In genomic region chr6:11429577-11429976, GRCh38 we compare ENCODE assay signal across 9 cellular contexts.
DNase-seq lines count a peak whose midpoint lies in the region; ATAC-seq and TF ChIP-seq lines count a peak whose summit lies in the region.
"Had no signal": no experiment of that assay in that cellular context is flagged by ENCODE, and none has a peak within 500 bp of the region (broad histone marks: within the 10 kb centered on the region; RNA-seq: fewer than 3 reads in every experiment).

No MANE protein-coding gene starts in this region.

- no TSS peak for BruUV-seq in mammary epithelial cell (replicated peaks; lab: Mats Ljungman, UMichigan)

- peak overlapping the region; percentile 33 to 66 for H3K27ac ChIP-seq in breast epithelium
- H3K27ac ChIP-seq in mammary epithelial cell (ENCODE audit: insufficient read depth, low read depth, low read length), result no peak overlapping the region
- H3K27ac ChIP-seq in esophagus squamous epithelium, result peak overlapping the region in 3 of 4 donors; percentile 54 to 85 (median 68)
- H3K27ac ChIP-seq in upper lobe of right lung, result peak overlapping the region; percentile 78
- no peak overlapping the region for H3K27ac ChIP-seq in substantia nigra (ENCODE audit: low read depth, low read length, poor library complexity, severe bottlenecking)

- ATAC-seq in upper lobe of right lung, result no peak

- 93% methylated on average over 2 of the region's 2 CpGs for WGBS in mammary epithelial cell (ENCODE audit: low coverage, missing lambda C conversion rate)
- 71 to 96% methylated on average over 2 of the region's 2 CpGs for whole genome bisulfite sequencing in esophagus squamous epithelium, 2 donors

- no peaks in the 10 kb centered on the region for H3K36me3 ChIP-seq in breast epithelium
- no peaks in the 10 kb centered on the region for H3K36me3 ChIP-seq in mammary epithelial cell (ENCODE audit: insufficient read depth, low read length)
- H3K36me3 ChIP-seq in esophagus squamous epithelium, result no peaks in the 10 kb centered on the region
- H3K36me3 ChIP-seq in upper lobe of right lung, result no peaks in the 10 kb centered on the region

- H3K79me2 ChIP-seq in mammary epithelial cell (ENCODE audit: insufficient read depth, low read length), result no peaks in the 10 kb centered on the region

- H3K4me1 ChIP-seq in breast epithelium (no peaks in the 10 kb centered on the region), mammary epithelial cell (ENCODE audit: insufficient read depth, low read length) (peaks cover 35% of the 10 kb centered on the region), esophagus squamous epithelium (peaks cover 0 to 58% (median 56%) of the 10 kb centered on the region in 3 donors), upper lobe of right lung (peaks cover 81% of the 10 kb centered on the region)

- H3K27me3 ChIP-seq in breast epithelium, result no peaks in the 10 kb centered on the region
- H3K27me3 ChIP-seq in mammary epithelial cell (ENCODE audit: insufficient read depth, low read length), result no peaks in the 10 kb centered on the region
- H3K27me3 ChIP-seq in esophagus squamous epithelium, result no peaks in the 10 kb centered on the region
- no peaks in the 10 kb centered on the region for H3K27me3 ChIP-seq in upper lobe of right lung

- intact Hi-C loops in breast epithelium (cut with DNase I; ENCODE audit: low total_unique reads), result no loop called here
- intact Hi-C loops in mammary epithelial cell (cut with micrococcal nuclease), result no loop called here
- intact Hi-C loops in esophagus squamous epithelium (cut with DNase I), result no loop called here
- intact Hi-C loops in upper lobe of right lung (cut with DNase I), result no loop called here

- CTCF ChIA-PET in mammary epithelial cell (lab: Charles Lee; ENCODE audit: low non-redundant PET), result no interaction called here

- no peak overlapping the region for H3K4me2 ChIP-seq in mammary epithelial cell (ENCODE audit: insufficient read depth, low read depth, low read length)

- dilution Hi-C loops in mammary epithelial cell (cut with HindIII; ENCODE audit: low sequenced_read_pairs), result loop anchor here (5.0 kb wide), 1 partner anchor 57 kb away; no protein-coding TSS in a partner anchor

- H2AFZ ChIP-seq in mammary epithelial cell (ENCODE audit: low read depth, low read length), result no peak overlapping the region

- H3K9ac ChIP-seq in mammary epithelial cell (ENCODE audit: insufficient read depth, low read length), result no peak overlapping the region

- H4K20me1 ChIP-seq in mammary epithelial cell (ENCODE audit: insufficient read depth, low read length), result no peaks in the 10 kb centered on the region

- no peak for TF ChIP-seq POLR2A in breast epithelium (IDR thresholded peaks at IDR 0.05)
- no peak for TF ChIP-seq POLR2A in esophagus squamous epithelium (IDR thresholded peaks at IDR 0.05)

- peak; percentile 97 for TF ChIP-seq EP300 in Ishikawa (IDR thresholded peaks at IDR 0.05; ENCODE audit: borderline replicate concordance)

- no peak overlapping the region for H3K4me3 ChIP-seq in breast epithelium
- H3K4me3 ChIP-seq in mammary epithelial cell (replicated peaks in 1 of 3; ENCODE audit: insufficient read depth in 1 of 3, low read depth in 2 of 3, low read length in 3 of 3), result no peak overlapping the region
- no peak overlapping the region for H3K4me3 ChIP-seq in esophagus squamous epithelium
- no peak overlapping the region for H3K4me3 ChIP-seq in upper lobe of right lung

- TF ChIP-seq RAD21 in Ishikawa (IDR thresholded peaks at IDR 0.05; ENCODE audit: low read depth), result peak; percentile 36; the same call in 1 of the 2 replicates

- no peaks in the 10 kb centered on the region for H3K9me3 ChIP-seq in breast epithelium
- H3K9me3 ChIP-seq in mammary epithelial cell (replicated peaks; ENCODE audit: insufficient read depth, low read length), result no peaks in the 10 kb centered on the region
- H3K9me3 ChIP-seq in esophagus squamous epithelium, result no peaks in the 10 kb centered on the region
- no peaks in the 10 kb centered on the region for H3K9me3 ChIP-seq in upper lobe of right lung

- in situ Hi-C loops in mammary epithelial cell (cut with MboI; ENCODE audit: low sequenced_read_pairs in 2 of 2), result no loop called here

- TF ChIP-seq CTCF in breast epithelium (IDR thresholded peaks at IDR 0.05), result no peak
- TF ChIP-seq CTCF in mammary epithelial cell (conservative IDR thresholded peaks at IDR 0.05 in 1 of 2, IDR thresholded peaks at IDR 0.05 in 1 of 2; ENCODE audit: extremely low read depth in 1 of 2, insufficient read depth in 1 of 2, low read depth in 1 of 2, low read length in 2 of 2), result no peak
- TF ChIP-seq CTCF in esophagus squamous epithelium (IDR thresholded peaks at IDR 0.05), result no peak
- TF ChIP-seq CTCF in upper lobe of right lung (IDR thresholded peaks at IDR 0.05), result no peak

- DNase-seq in breast epithelium (ENCODE audit: low spot score in 2 of 2) (no peak), mammary epithelial cell (no peak), esophagus squamous epithelium (lab: John Stamatoyannopoulos, UW) (no peak), upper lobe of right lung (no peak), NCI-H2171 treated with DMSO at 0.1 percent for 48 hours (lab: John Stamatoyannopoulos, UW) (no peak), substantia nigra (lab: John Stamatoyannopoulos, UW) (no peak)
- DNase-seq in stimulated activated CD8-positive, alpha-beta memory T cell treated with anti-CD3 and anti-CD28 coated beads, Interleukin-4, amount 100 ng/mL, for 48 hours, result no peak
- DNase-seq: activated gamma-delta T cell treated with Interleukin-2 at 50 U/mL for 16 hours had no signal

TF ChIP-seq in Ishikawa, 13 proteins besides CTCF, POLR2A, EP300 and RAD21:
- TF ChIP-seq REST (IDR thresholded peaks at IDR 0.05; ENCODE audit: low read depth), result no peak
- TF ChIP-seq TCF12 (IDR thresholded peaks at IDR 0.05; ENCODE audit: low read depth), result peak; percentile 95
- peak; percentile 11; the same call in 1 of the 2 replicates for TF ChIP-seq MAX (IDR thresholded peaks at IDR 0.05)
- peak; percentile 93 for TF ChIP-seq FOXM1 (IDR thresholded peaks at IDR 0.05; ENCODE audit: borderline replicate concordance, low read depth)
- TF ChIP-seq TEAD4 (IDR thresholded peaks at IDR 0.05), result peak; percentile 86
- no peak for TF ChIP-seq EGR1 (IDR thresholded peaks at IDR 0.05)
- no peak for TF ChIP-seq TAF1 (IDR thresholded peaks at IDR 0.05; ENCODE audit: low read depth)
- 0 out of 2 replicates have a peak, but pooled peaks have one; percentile 37 for TF ChIP-seq CEBPB (IDR thresholded peaks at IDR 0.05)
- peak; percentile 68 for TF ChIP-seq USF1 (IDR thresholded peaks at IDR 0.05)
- no peak for TF ChIP-seq ZBTB7A (IDR thresholded peaks at IDR 0.05; ENCODE audit: low read depth)
- peak; percentile 51; the same call in 1 of the 2 replicates for TF ChIP-seq CREB1 (IDR thresholded peaks at IDR 0.05; ENCODE audit: low read depth)
- TF ChIP-seq YY1 (IDR thresholded peaks at IDR 0.05; ENCODE audit: low read depth), result no peak
- TF ChIP-seq NFIC (IDR thresholded peaks at IDR 0.05), result peak; percentile 77

Comparison
In these comparisons a context has a peak if more than half of its experiments do, and no peak if none do; other contexts are left out.
1. H3K27ac ChIP-seq: peak in breast epithelium (2 of 2), esophagus squamous epithelium (3 of 4) and upper lobe of right lung (single experiment); none in mammary epithelial cell (single experiment) and substantia nigra (single experiment).